27 cellular contexts compared by ENCODE assay signal in the genomic region with DNA sequence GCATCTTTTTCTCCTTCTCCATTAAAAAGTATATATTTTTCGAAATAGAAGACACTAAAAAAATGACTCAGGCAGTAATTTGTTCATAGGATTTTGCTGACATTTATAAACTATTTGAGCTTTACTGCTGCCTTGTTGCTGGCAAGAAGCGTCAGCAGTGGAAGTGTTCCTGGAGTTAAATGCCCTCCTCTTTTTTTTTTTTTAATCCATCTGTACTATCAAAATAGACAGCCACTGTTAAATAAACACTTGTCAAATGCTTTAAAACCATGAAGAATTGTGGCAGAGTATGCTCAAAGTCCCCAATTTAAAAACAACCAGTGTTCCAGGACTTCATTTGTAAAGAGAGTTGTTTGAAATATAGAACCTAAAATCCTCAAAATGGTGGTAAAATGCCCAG.
DNase-seq lines count a peak whose midpoint lies in the region; ATAC-seq and TF ChIP-seq lines count a peak whose summit lies in the region.
"Had no signal": no experiment of that assay in that cellular context is flagged by ENCODE, and none has a peak within 500 bp of the region (broad histone marks: within the 10 kb centered on the region; RNA-seq: fewer than 3 reads in every experiment).

No MANE protein-coding gene starts in this region.

- no peaks in the 10 kb centered on the region for H3K4me1 Mint-ChIP-seq in activated CD8-positive, alpha-beta memory T cell treated with anti-CD3 and anti-CD28 coated beads, Interleukin-2, amount 10 ng/mL, durations not matched to agents 7 days and 5 days
- H3K4me1 Mint-ChIP-seq: activated CD4-positive, alpha-beta T cell treated with anti-CD3 and anti-CD28 coated beads, Interleukin-2, amount 10 ng/mL, durations not matched to agents 7 days and 5 days; activated naive CD4-positive, alpha-beta T cell treated with anti-CD3 and anti-CD28 coated beads, Interleukin-2, amount 50 U/mL, for 24 hours; natural killer cell had no signal

- 60% methylated on average over 1 of the region's 2 CpGs for WGBS in mesenchymal stem cell

- H3K9me3 Mint-ChIP-seq in activated CD8-positive, alpha-beta memory T cell treated with anti-CD3 and anti-CD28 coated beads, Interleukin-2, amount 10 ng/mL, durations not matched to agents 7 days and 5 days (ENCODE audit: low read depth), result no peaks in the 10 kb centered on the region
- H3K9me3 Mint-ChIP-seq: activated CD4-positive, alpha-beta T cell treated with anti-CD3 and anti-CD28 coated beads, Interleukin-2, amount 10 ng/mL, durations not matched to agents 7 days and 5 days; dendritic cell treated with granulocyte-macrophage colony-stimulating factor and Interleukin-4, amounts not matched to agents 40 ng/mL and 50 ng/mL, for 4 days had no signal

- no peak for TF ChIP-seq CTCF in HEK293 (tag by site-specific recombination; IDR thresholded peaks at IDR 0.05)

- no peak overlapping the region for H3K4ac ChIP-seq in mesenchymal stem cell (ENCODE audit: low read depth in 1 of 2, low read length in 2 of 2)

- H3K14ac ChIP-seq in mesenchymal stem cell (ENCODE audit: low read length in 2 of 2), result no peak overlapping the region

- DNase-seq in NCI-H146 (lab: John Stamatoyannopoulos, UW) (peak; percentile 67), NCI-H774 (lab: John Stamatoyannopoulos, UW) (peak; percentile 84), mesenchymal stem cell (peak; percentile 8)
- no peak for DNase-seq in activated CD4-positive, CD25-positive, alpha-beta regulatory T cell (lab: John Stamatoyannopoulos, UW)
- DNase-seq in activated CD8-positive, alpha-beta memory T cell treated with anti-CD3 and anti-CD28 coated beads, Interleukin-2, amount 10 ng/mL, durations not matched to agents 7 days and 5 days, result no peak
- DNase-seq: activated CD4-positive, alpha-beta T cell treated with anti-CD3 and anti-CD28 coated beads, Interleukin-2, amount 10 ng/mL, durations not matched to agents 7 days and 5 days; anterior cingulate cortex; HCEC 1CT; left ventricle myocardium superior; natural killer cell; NCI-H1694 treated with DMSO at 0.1 percent for 48 hours; ovary; right lobe of liver; stimulated activated CD4-positive, alpha-beta T cell treated with anti-CD3 and anti-CD28 coated beads, Interleukin-12 subunit alpha, Interleukin-12 subunit beta, amount 100 ng/mL, for 4 hours; stimulated activated naive CD4-positive, alpha-beta T cell treated with Interleukin-2 at 50 U/mL for 16 hours; T-helper 2 cell had no signal

- H3K9me3 ChIP-seq in HEK293 (ENCODE audit: control insufficient read depth, insufficient read depth, low read depth, low read length) (no peaks in the 10 kb centered on the region), mesenchymal stem cell (ENCODE audit: control insufficient read depth, low read length) (no peaks in the 10 kb centered on the region)
- H3K9me3 ChIP-seq: BLaER1, ovary, right lobe of liver, thoracic aorta, vagina had no signal

- H2BK120ac ChIP-seq in mesenchymal stem cell (ENCODE audit: low read depth, low read length), result no peak overlapping the region

- no peak overlapping the region for H3K9ac ChIP-seq in mesenchymal stem cell (ENCODE audit: low read length)
- H3K9ac ChIP-seq: BLaER1 had no signal

- H3K4me3 Mint-ChIP-seq in activated CD8-positive, alpha-beta memory T cell treated with anti-CD3 and anti-CD28 coated beads, Interleukin-2, amount 10 ng/mL, durations not matched to agents 7 days and 5 days, result no peak overlapping the region
- H3K4me3 Mint-ChIP-seq: activated CD4-positive, alpha-beta T cell treated with anti-CD3 and anti-CD28 coated beads, Interleukin-2, amount 10 ng/mL, durations not matched to agents 7 days and 5 days; activated naive CD4-positive, alpha-beta T cell treated with anti-CD3 and anti-CD28 coated beads, Interleukin-2, amount 50 U/mL, for 24 hours; dendritic cell treated with granulocyte-macrophage colony-stimulating factor and Interleukin-4, amounts not matched to agents 40 ng/mL and 50 ng/mL, for 4 days; mesothelial cell of epicardium; natural killer cell had no signal

- H3K4me3 ChIP-seq in HEK293 (ENCODE audit: low read depth, low read length), result no peak overlapping the region
- no peak overlapping the region for H3K4me3 ChIP-seq in mesenchymal stem cell (ENCODE audit: insufficient read depth in 1 of 2, low read depth in 1 of 2, low read length in 2 of 2)
- H3K4me3 ChIP-seq: BLaER1, ovary, right lobe of liver, thoracic aorta, vagina had no signal

- POLR2A ChIA-PET in HEK293 (lab: Yijun Ruan, JAX), result no interaction called here

- no peaks in the 10 kb centered on the region for H3K79me1 ChIP-seq in mesenchymal stem cell (replicated peaks; ENCODE audit: low read length, poor library complexity, severe bottlenecking)

- no peak overlapping the region for H2BK5ac ChIP-seq in mesenchymal stem cell (ENCODE audit: low read depth, low read length, poor library complexity, severe bottlenecking)

- no peak overlapping the region for H3K18ac ChIP-seq in mesenchymal stem cell (ENCODE audit: low read depth in 1 of 2, low read length in 2 of 2)

- H4K91ac ChIP-seq in mesenchymal stem cell (ENCODE audit: low read length), result no peak overlapping the region

- ATAC-seq in HG02588 (IDR thresholded peaks at IDR 0.05; ENCODE audit: unreplicated experiment), result no peak
- no peak for ATAC-seq in activated CD8-positive, alpha-beta memory T cell treated with anti-CD3 and anti-CD28 coated beads, Interleukin-2, amount 10 ng/mL, durations not matched to agents 7 days and 5 days
- ATAC-seq in HG03432 (IDR thresholded peaks at IDR 0.05; ENCODE audit: unreplicated experiment), result no peak
- ATAC-seq: left ventricle myocardium superior, natural killer cell, right lobe of liver, SK-N-SH treated with all-trans-retinoic acid at 6 μM for 48 hours had no signal

- CTCF ChIA-PET in HEK293 (lab: Yijun Ruan, JAX), result interaction anchor here (0.6 kb wide), 2 partner anchors 618 to 965 kb away, joined by 3 to 4 read pairs; no protein-coding TSS in a partner anchor
- CTCF ChIA-PET in activated CD8-positive, alpha-beta memory T cell treated with anti-CD3 and anti-CD28 coated beads, Interleukin-2, amount 10 ng/mL, durations not matched to agents 7 days and 5 days (lab: Charles Lee), result no interaction called here

- no peak overlapping the region for H2AFZ ChIP-seq in mesenchymal stem cell (ENCODE audit: low read depth, low read length)

- no peaks in the 10 kb centered on the region for H3K36me3 Mint-ChIP-seq in activated CD8-positive, alpha-beta memory T cell treated with anti-CD3 and anti-CD28 coated beads, Interleukin-2, amount 10 ng/mL, durations not matched to agents 7 days and 5 days
- H3K36me3 Mint-ChIP-seq: activated naive CD4-positive, alpha-beta T cell treated with anti-CD3 and anti-CD28 coated beads, Interleukin-2, amount 50 U/mL, for 24 hours; mesothelial cell of epicardium; natural killer cell had no signal

- H3K36me3 ChIP-seq in HEK293 (ENCODE audit: control insufficient read depth in 2 of 2, insufficient read depth in 1 of 2, low read length in 2 of 2) (no peaks in the 10 kb centered on the region), mesenchymal stem cell (ENCODE audit: control insufficient read depth in 1 of 2, insufficient read depth in 2 of 2, low read depth in 1 of 2, low read length in 2 of 2) (no peaks in the 10 kb centered on the region)
- H3K36me3 ChIP-seq: BLaER1, ovary, right lobe of liver, thoracic aorta, vagina had no signal

- H2AK5ac ChIP-seq in mesenchymal stem cell (ENCODE audit: low read length, severe bottlenecking), result no peak overlapping the region

- H3K27ac ChIP-seq in HEK293 (ENCODE audit: extremely low read depth, low read depth, low read length) (no peak overlapping the region), mesenchymal stem cell (ENCODE audit: low read length, poor library complexity, severe bottlenecking) (no peak overlapping the region)
- H3K27ac ChIP-seq: BLaER1, ovary, right lobe of liver, thoracic aorta, vagina, VCaP had no signal

- no peak overlapping the region for H2BK15ac ChIP-seq in mesenchymal stem cell (ENCODE audit: low read depth, poor library complexity, severe bottlenecking)

- no peak overlapping the region for H2BK12ac ChIP-seq in mesenchymal stem cell (ENCODE audit: low read length in 2 of 2)

- no peaks in the 10 kb centered on the region for H3K27me3 ChIP-seq in mesenchymal stem cell (ENCODE audit: control insufficient read depth in 1 of 2, insufficient read depth in 1 of 2, low read length in 2 of 2)
- H3K27me3 ChIP-seq: BLaER1, ovary, right lobe of liver, vagina had no signal

- H3K27ac Mint-ChIP-seq in activated CD8-positive, alpha-beta memory T cell treated with anti-CD3 and anti-CD28 coated beads, Interleukin-2, amount 10 ng/mL, durations not matched to agents 7 days and 5 days, result no peak overlapping the region
- H3K27ac Mint-ChIP-seq: activated CD4-positive, alpha-beta T cell treated with anti-CD3 and anti-CD28 coated beads, Interleukin-2, amount 10 ng/mL, durations not matched to agents 7 days and 5 days; activated naive CD4-positive, alpha-beta T cell treated with anti-CD3 and anti-CD28 coated beads, Interleukin-2, amount 50 U/mL, for 24 hours; dendritic cell treated with granulocyte-macrophage colony-stimulating factor and Interleukin-4, amounts not matched to agents 40 ng/mL and 50 ng/mL, for 4 days; mesothelial cell of epicardium; natural killer cell had no signal

- H3K4me2 ChIP-seq in mesenchymal stem cell (ENCODE audit: low read length, poor library complexity, severe bottlenecking), result no peak overlapping the region
- H3K4me2 ChIP-seq: BLaER1 had no signal

- H3K4me1 ChIP-seq in HEK293 (ENCODE audit: control insufficient read depth, insufficient read depth, low read length), result peaks cover 27% of the 10 kb centered on the region
- no peaks in the 10 kb centered on the region for H3K4me1 ChIP-seq in mesenchymal stem cell (ENCODE audit: control insufficient read depth, insufficient read depth, low read depth, low read length)
- H3K4me1 ChIP-seq: BLaER1, right lobe of liver, vagina had no signal

- no peak overlapping the region for H4K8ac ChIP-seq in mesenchymal stem cell (ENCODE audit: low read length)

- no peaks in the 10 kb centered on the region for H3K27me3 Mint-ChIP-seq in activated CD8-positive, alpha-beta memory T cell treated with anti-CD3 and anti-CD28 coated beads, Interleukin-2, amount 10 ng/mL, durations not matched to agents 7 days and 5 days
- H3K27me3 Mint-ChIP-seq: activated CD4-positive, alpha-beta T cell treated with anti-CD3 and anti-CD28 coated beads, Interleukin-2, amount 10 ng/mL, durations not matched to agents 7 days and 5 days; activated naive CD4-positive, alpha-beta T cell treated with anti-CD3 and anti-CD28 coated beads, Interleukin-2, amount 50 U/mL, for 24 hours; dendritic cell treated with granulocyte-macrophage colony-stimulating factor and Interleukin-4, amounts not matched to agents 40 ng/mL and 50 ng/mL, for 4 days had no signal

- no peak overlapping the region for H3K23ac ChIP-seq in mesenchymal stem cell (ENCODE audit: low read length in 2 of 2)

TF ChIP-seq in HEK293, 187 proteins besides CTCF, POLR2A, EP300 and RAD21 (continues in another document):
- TF ChIP-seq ZNF10 (tag by site-specific recombination; IDR thresholded peaks at IDR 0.05) (peak; percentile 39; the same call in 1 of the 2 replicates), ZFP37 (tag by site-specific recombination; IDR thresholded peaks at IDR 0.05) (no peak), ZNF544 (tag by site-specific recombination; IDR thresholded peaks at IDR 0.05) (no peak), ZNF416 (tag by site-specific recombination; IDR thresholded peaks at IDR 0.05) (no peak), ZNF394 (tag by site-specific recombination; IDR thresholded peaks at IDR 0.05; ENCODE audit: borderline replicate concordance) (no peak)

Comparison
In these comparisons a context has a peak if more than half of its experiments do, and no peak if none do; other contexts are left out.
1. DNase-seq: peak in NCI-H146 (single experiment), NCI-H774 (single experiment) and mesenchymal stem cell (single experiment); none in activated CD4-positive, CD25-positive, alpha-beta regulatory T cell (0 of 4) and activated CD8-positive, alpha-beta memory T cell treated with anti-CD3 and anti-CD28 coated beads, Interleukin-2, amount 10 ng/mL, durations not matched to agents 7 days and 5 days (single experiment).